Comparison of ENCODE assay signal across 1 cellular context in the genomic region with DNA sequence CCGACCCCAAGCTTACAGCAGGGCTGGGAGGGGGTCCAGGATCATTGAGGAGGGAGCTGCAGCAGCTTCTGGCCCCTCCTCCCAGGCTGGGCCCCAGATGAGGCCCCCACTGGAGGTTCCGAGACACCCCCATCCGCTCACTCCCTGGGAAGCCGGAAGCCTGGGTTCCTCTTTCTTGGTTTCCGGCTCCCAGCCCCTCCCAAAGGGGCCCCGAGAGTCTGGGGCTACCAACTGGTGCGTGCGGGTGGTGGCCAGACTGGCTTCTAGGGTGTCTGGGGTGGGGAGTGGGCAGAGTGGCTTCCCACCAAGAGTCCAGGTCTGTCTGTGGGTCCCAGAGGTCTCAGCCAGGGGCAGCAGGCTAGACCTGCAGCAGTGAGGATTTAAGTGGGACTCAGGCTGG.
A peak's percentile ranks its signal among the peaks of the same experiment; 100 is the strongest.
TF ChIP-seq lines count a peak whose summit lies in the region.

No MANE protein-coding gene starts in this region.

TF ChIP-seq in GM12878, 131 proteins besides CTCF, POLR2A, EP300 and RAD21 (continued from another document):
- TF ChIP-seq SIN3A (IDR thresholded peaks at IDR 0.05; ENCODE audit: low read depth, low read length) (peak; percentile 69; the same call in 1 of the 2 replicates), CHD2 (IDR thresholded peaks at IDR 0.05; ENCODE audit: borderline replicate concordance, low read depth, low read length) (peak; percentile 55; the same call in 1 of the 2 replicates), RUNX3 (IDR thresholded peaks at IDR 0.05; ENCODE audit: low read length) (peak; percentile 64), LARP7 (IDR thresholded peaks at IDR 0.05) (no peak; the same call in 1 of the 2 replicates), SMARCA5 (IDR thresholded peaks at IDR 0.05) (no peak), SRF (IDR thresholded peaks at IDR 0.05; ENCODE audit: low read depth in 2 of 2, low read length in 2 of 2) (no peak), RB1 (IDR thresholded peaks at IDR 0.05; ENCODE audit: borderline replicate concordance) (no peak), TCF3 (IDR thresholded peaks at IDR 0.05; ENCODE audit: borderline replicate concordance, insufficient read depth, low read depth, low read length) (0 out of 2 replicates have a peak, but pooled peaks have one; percentile 20), SMAD5 (IDR thresholded peaks at IDR 0.05; ENCODE audit: low read depth) (no peak), TAF1 (IDR thresholded peaks at IDR 0.05; ENCODE audit: borderline replicate concordance, low read depth, low read length) (0 out of 2 replicates have a peak, but pooled peaks have one; percentile 39), HDAC2 (IDR thresholded peaks at IDR 0.05) (no peak), POLR2AphosphoS2 (IDR thresholded peaks at IDR 0.05; ENCODE audit: low read depth, low read length) (peak; percentile 72; the same call in 1 of the 2 replicates)
- TF ChIP-seq, protein P1, sequence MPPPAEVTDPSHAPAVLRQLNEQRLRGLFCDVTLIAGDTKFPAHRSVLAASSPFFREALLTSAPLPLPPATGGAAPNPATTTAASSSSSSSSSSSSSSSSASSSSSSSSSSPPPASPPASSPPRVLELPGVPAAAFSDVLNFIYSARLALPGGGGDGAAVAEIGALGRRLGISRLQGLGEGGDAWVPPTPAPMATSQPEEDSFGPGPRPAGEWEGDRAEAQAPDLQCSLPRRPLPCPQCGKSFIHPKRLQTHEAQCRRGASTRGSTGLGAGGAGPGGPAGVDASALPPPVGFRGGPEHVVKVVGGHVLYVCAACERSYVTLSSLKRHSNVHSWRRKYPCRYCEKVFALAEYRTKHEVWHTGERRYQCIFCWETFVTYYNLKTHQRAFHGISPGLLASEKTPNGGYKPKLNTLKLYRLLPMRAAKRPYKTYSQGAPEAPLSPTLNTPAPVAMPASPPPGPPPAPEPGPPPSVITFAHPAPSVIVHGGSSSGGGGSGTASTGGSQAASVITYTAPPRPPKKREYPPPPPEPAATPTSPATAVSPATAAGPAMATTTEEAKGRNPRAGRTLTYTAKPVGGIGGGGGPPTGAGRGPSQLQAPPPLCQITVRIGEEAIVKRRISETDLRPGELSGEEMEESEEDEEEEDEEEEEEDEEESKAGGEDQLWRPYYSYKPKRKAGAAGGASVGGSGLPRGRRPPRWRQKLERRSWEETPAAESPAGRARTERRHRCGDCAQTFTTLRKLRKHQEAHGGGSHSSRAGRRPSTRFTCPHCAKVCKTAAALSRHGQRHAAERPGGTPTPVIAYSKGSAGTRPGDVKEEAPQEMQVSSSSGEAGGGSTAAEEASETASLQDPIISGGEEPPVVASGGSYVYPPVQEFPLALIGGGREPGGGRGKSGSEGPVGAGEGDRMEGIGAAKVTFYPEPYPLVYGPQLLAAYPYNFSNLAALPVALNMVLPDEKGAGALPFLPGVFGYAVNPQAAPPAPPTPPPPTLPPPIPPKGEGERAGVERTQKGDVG (CRISPR knock-in tag; IDR thresholded peaks at IDR 0.05), result no peak
- TF ChIP-seq, protein P2, sequence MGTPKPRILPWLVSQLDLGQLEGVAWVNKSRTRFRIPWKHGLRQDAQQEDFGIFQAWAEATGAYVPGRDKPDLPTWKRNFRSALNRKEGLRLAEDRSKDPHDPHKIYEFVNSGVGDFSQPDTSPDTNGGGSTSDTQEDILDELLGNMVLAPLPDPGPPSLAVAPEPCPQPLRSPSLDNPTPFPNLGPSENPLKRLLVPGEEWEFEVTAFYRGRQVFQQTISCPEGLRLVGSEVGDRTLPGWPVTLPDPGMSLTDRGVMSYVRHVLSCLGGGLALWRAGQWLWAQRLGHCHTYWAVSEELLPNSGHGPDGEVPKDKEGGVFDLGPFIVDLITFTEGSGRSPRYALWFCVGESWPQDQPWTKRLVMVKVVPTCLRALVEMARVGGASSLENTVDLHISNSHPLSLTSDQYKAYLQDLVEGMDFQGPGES (IDR thresholded peaks at IDR 0.05), result 0 out of 2 replicates have a peak, but pooled peaks have one; percentile 6
- TF ChIP-seq, protein P3, sequence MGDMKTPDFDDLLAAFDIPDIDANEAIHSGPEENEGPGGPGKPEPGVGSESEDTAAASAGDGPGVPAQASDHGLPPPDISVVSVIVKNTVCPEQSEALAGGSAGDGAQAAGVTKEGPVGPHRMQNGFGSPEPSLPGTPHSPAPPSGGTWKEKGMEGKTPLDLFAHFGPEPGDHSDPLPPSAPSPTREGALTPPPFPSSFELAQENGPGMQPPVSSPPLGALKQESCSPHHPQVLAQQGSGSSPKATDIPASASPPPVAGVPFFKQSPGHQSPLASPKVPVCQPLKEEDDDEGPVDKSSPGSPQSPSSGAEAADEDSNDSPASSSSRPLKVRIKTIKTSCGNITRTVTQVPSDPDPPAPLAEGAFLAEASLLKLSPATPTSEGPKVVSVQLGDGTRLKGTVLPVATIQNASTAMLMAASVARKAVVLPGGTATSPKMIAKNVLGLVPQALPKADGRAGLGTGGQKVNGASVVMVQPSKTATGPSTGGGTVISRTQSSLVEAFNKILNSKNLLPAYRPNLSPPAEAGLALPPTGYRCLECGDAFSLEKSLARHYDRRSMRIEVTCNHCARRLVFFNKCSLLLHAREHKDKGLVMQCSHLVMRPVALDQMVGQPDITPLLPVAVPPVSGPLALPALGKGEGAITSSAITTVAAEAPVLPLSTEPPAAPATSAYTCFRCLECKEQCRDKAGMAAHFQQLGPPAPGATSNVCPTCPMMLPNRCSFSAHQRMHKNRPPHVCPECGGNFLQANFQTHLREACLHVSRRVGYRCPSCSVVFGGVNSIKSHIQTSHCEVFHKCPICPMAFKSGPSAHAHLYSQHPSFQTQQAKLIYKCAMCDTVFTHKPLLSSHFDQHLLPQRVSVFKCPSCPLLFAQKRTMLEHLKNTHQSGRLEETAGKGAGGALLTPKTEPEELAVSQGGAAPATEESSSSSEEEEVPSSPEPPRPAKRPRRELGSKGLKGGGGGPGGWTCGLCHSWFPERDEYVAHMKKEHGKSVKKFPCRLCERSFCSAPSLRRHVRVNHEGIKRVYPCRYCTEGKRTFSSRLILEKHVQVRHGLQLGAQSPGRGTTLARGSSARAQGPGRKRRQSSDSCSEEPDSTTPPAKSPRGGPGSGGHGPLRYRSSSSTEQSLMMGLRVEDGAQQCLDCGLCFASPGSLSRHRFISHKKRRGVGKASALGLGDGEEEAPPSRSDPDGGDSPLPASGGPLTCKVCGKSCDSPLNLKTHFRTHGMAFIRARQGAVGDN (IDR thresholded peaks at IDR 0.05), result 0 out of 2 replicates have a peak, but pooled peaks have one; percentile 11
